ENCODE assay signal across 13 cellular contexts in genomic region chr7:101933685-101934084, GRCh38.
A peak's percentile ranks its signal among the peaks of the same experiment; 100 is the strongest.
DNase-seq lines count a peak whose midpoint lies in the region; ATAC-seq, FAIRE-seq and TF ChIP-seq lines count a peak whose summit lies in the region.
"Had no signal": no experiment of that assay in that cellular context is flagged by ENCODE, and none has a peak within 500 bp of the region (broad histone marks: within the 10 kb centered on the region; RNA-seq: fewer than 3 reads in every experiment).

No MANE protein-coding gene starts in this region.

- H3K27ac Mint-ChIP-seq in GM23338: peak overlapping the region; percentile 95
- H3K27ac Mint-ChIP-seq: activated naive CD8-positive, alpha-beta T cell treated with anti-CD3 and anti-CD28 coated beads for 36 hours had no signal

- no peak overlapping the region for H2AK5ac ChIP-seq in mesenchymal stem cell (ENCODE audit: low read length, severe bottlenecking)

- peaks cover 14% of the 10 kb centered on the region for H3K27me3 Mint-ChIP-seq in GM23338 (ENCODE audit: insufficient read depth, low read depth, poor library complexity)
- H3K27me3 Mint-ChIP-seq: activated naive CD8-positive, alpha-beta T cell treated with anti-CD3 and anti-CD28 coated beads for 36 hours had no signal

- FAIRE-seq in pancreas (lab: Jason Lieb, UNC): no peak
- FAIRE-seq: K562 had no signal

- TF ChIP-seq CTCF in GM13977 (IDR thresholded peaks at IDR 0.05; ENCODE audit: extremely low read depth, insufficient read depth, missing control alignments) (no peak), GM23338 (conservative IDR thresholded peaks at IDR 0.05; ENCODE audit: low read depth in 2 of 2) (no peak), OCI-LY7 (conservative IDR thresholded peaks at IDR 0.05; ENCODE audit: low read length) (no peak), psoas muscle (IDR thresholded peaks at IDR 0.05) (no peak), pancreas (IDR thresholded peaks at IDR 0.05) (no peak)

- peaks cover 42% of the 10 kb centered on the region for H3K79me1 ChIP-seq in mesenchymal stem cell (replicated peaks; ENCODE audit: low read length, poor library complexity, severe bottlenecking)

- no peak overlapping the region for H3K14ac ChIP-seq in mesenchymal stem cell (ENCODE audit: low read length in 2 of 2)

- intact Hi-C loops in OCI-LY7 (cut with micrococcal nuclease; ENCODE audit: unreplicated experiment) (loop anchor here (2.0 to 5.0 kb wide), 2 partner anchors 46 to 57 kb away; no protein-coding TSS in a partner anchor), psoas muscle (cut with DNase I) (loop anchor here in 1 of 2 donors (5.0 kb wide), 1 partner anchor 46 kb away; no protein-coding TSS in a partner anchor), pancreas (cut with DNase I) (no loop called here)

- H3K4me3 ChIP-seq in GM23338 (no peak overlapping the region), OCI-LY7 (ENCODE audit: low read depth, low read length, poor library complexity, severe bottlenecking) (peak overlapping the region; percentile 58), psoas muscle (no peak overlapping the region), mesenchymal stem cell (ENCODE audit: insufficient read depth in 1 of 2, low read depth in 1 of 2, low read length in 2 of 2) (no peak overlapping the region), pancreas (no peak overlapping the region)
- H3K4me3 ChIP-seq: K562 had no signal

- no peak overlapping the region for H3K4ac ChIP-seq in mesenchymal stem cell (ENCODE audit: low read depth in 1 of 2, low read length in 2 of 2)

- H3K4me1 ChIP-seq in GM23338 (ENCODE audit: insufficient read depth) (peaks cover 63% of the 10 kb centered on the region), OCI-LY7 (ENCODE audit: insufficient read depth, low read length, poor library complexity, severe bottlenecking) (peaks cover 85% of the 10 kb centered on the region), psoas muscle (peaks cover 41% of the 10 kb centered on the region), mesenchymal stem cell (ENCODE audit: control insufficient read depth, insufficient read depth, low read depth, low read length) (peaks cover 22% of the 10 kb centered on the region), pancreas (peaks cover 0 to 11% (median 0%) of the 10 kb centered on the region in 3 donors)

- H3K27me3 ChIP-seq in GM23338 (ENCODE audit: insufficient read depth): no peaks in the 10 kb centered on the region
- no peaks in the 10 kb centered on the region for H3K27me3 ChIP-seq in psoas muscle (ENCODE audit: insufficient read depth in 3 of 3, low read length in 2 of 3)
- H3K27me3 ChIP-seq in mesenchymal stem cell (ENCODE audit: control insufficient read depth in 1 of 2, insufficient read depth in 1 of 2, low read length in 2 of 2): no peaks in the 10 kb centered on the region
- H3K27me3 ChIP-seq in pancreas: no peaks in the 10 kb centered on the region

- H3K23ac ChIP-seq in mesenchymal stem cell (ENCODE audit: low read length in 2 of 2): no peak overlapping the region

- H3K27ac ChIP-seq in GM23338 (ENCODE audit: low read depth) (peak overlapping the region; percentile 97), OCI-LY7 (ENCODE audit: low read depth, low read length, poor library complexity, severe bottlenecking) (peak overlapping the region; percentile 82), psoas muscle (peak overlapping the region; percentile 90), mesenchymal stem cell (ENCODE audit: low read length, poor library complexity, severe bottlenecking) (no peak overlapping the region), pancreas (no peak overlapping the region)

- H2BK15ac ChIP-seq in mesenchymal stem cell (ENCODE audit: low read depth, poor library complexity, severe bottlenecking): no peak overlapping the region

- peaks cover 8% of the 10 kb centered on the region for H3K9me3 Mint-ChIP-seq in GM23338

- no peak overlapping the region for H4K8ac ChIP-seq in mesenchymal stem cell (ENCODE audit: low read length)

- no peak overlapping the region for H2BK12ac ChIP-seq in mesenchymal stem cell (ENCODE audit: low read length in 2 of 2)

- peaks cover 30% of the 10 kb centered on the region for H3K36me3 Mint-ChIP-seq in GM23338 (ENCODE audit: low read depth)

- no peak overlapping the region for H3K9ac ChIP-seq in mesenchymal stem cell (ENCODE audit: low read length)

- peak; percentile 70 for DNase-seq in GM13977 (ENCODE audit: low spot score)
- no peak for DNase-seq in GM23338 (ENCODE audit: low spot score)
- DNase-seq in OCI-LY7 (ENCODE audit: low spot score): peak; percentile 60
- no peak for DNase-seq in psoas muscle
- DNase-seq in NCI-H1436 (lab: John Stamatoyannopoulos, UW): no peak
- DNase-seq in mesenchymal stem cell: no peak
- no peak for DNase-seq in NCI-H82 (lab: John Stamatoyannopoulos, UW)
- DNase-seq in pancreas: no peak
- DNase-seq: activated naive CD8-positive, alpha-beta T cell treated with anti-CD3 and anti-CD28 coated beads for 36 hours; Calu3; NCI-H226; SIG-M5 had no signal

- no peaks in the 10 kb centered on the region for H3K9me3 ChIP-seq in OCI-LY7 (ENCODE audit: low read length)
- peaks cover 5% of the 10 kb centered on the region for H3K9me3 ChIP-seq in psoas muscle
- peaks cover 4% of the 10 kb centered on the region for H3K9me3 ChIP-seq in mesenchymal stem cell (ENCODE audit: control insufficient read depth, low read length)
- H3K9me3 ChIP-seq in pancreas: no peaks in the 10 kb centered on the region

- H3K9me2 ChIP-seq in GM23338 (ENCODE audit: insufficient read depth): no peaks in the 10 kb centered on the region
- H3K9me2 ChIP-seq in OCI-LY7 (ENCODE audit: insufficient read depth, low read length): no peaks in the 10 kb centered on the region

- 85 to 93% (median 93%) methylated on average over 5 of the region's 5 CpGs for WGBS in psoas muscle, 3 donors
- 88% methylated on average over 1 of the region's 5 CpGs for WGBS in mesenchymal stem cell
- 90 to 92% methylated on average over 5 of the region's 5 CpGs for WGBS in pancreas, 2 donors

- no peak overlapping the region for H2BK5ac ChIP-seq in mesenchymal stem cell (ENCODE audit: low read depth, low read length, poor library complexity, severe bottlenecking)

- no TSS peak for BruUV-seq in OCI-LY7 (replicated peaks; lab: Mats Ljungman, UMichigan)

- in situ Hi-C loops in GM13977 (cut with MboI; ENCODE audit: low pct_unique_long_range_greater_than_20kb, low sequenced_read_pairs, unreplicated experiment): no loop called here

- H3K79me2 ChIP-seq in GM23338 (replicated peaks; ENCODE audit: insufficient read depth): peaks cover 72% of the 10 kb centered on the region
- peaks cover 97% of the 10 kb centered on the region for H3K79me2 ChIP-seq in OCI-LY7 (ENCODE audit: insufficient read depth, low read depth, low read length)

- H3K4me2 ChIP-seq in GM23338: peak overlapping the region; percentile 17; the same call in 1 of the 2 replicates
- H3K4me2 ChIP-seq in OCI-LY7 (ENCODE audit: low read length): peak overlapping the region; percentile 80
- no peak overlapping the region for H3K4me2 ChIP-seq in mesenchymal stem cell (ENCODE audit: low read length, poor library complexity, severe bottlenecking)

- no peak for ATAC-seq in GM23338
- no peak for ATAC-seq in psoas muscle
- no peak for ATAC-seq in pancreas
- ATAC-seq: K562 had no signal

- H3K18ac ChIP-seq in mesenchymal stem cell (ENCODE audit: low read depth in 1 of 2, low read length in 2 of 2): no peak overlapping the region

- H3K4me3 Mint-ChIP-seq in GM23338: no peak overlapping the region
- H3K4me3 Mint-ChIP-seq: activated naive CD8-positive, alpha-beta T cell treated with anti-CD3 and anti-CD28 coated beads for 36 hours had no signal

- H3K4me1 Mint-ChIP-seq in GM23338: peaks cover 68% of the 10 kb centered on the region

- H4K20me1 ChIP-seq in GM23338 (replicated peaks; ENCODE audit: insufficient read depth): no peaks in the 10 kb centered on the region
- peaks cover 26% of the 10 kb centered on the region; the same call in 1 of the 2 replicates for H4K20me1 ChIP-seq in OCI-LY7 (ENCODE audit: insufficient read depth, low read length)

- H2AFZ ChIP-seq in GM23338 (no peak overlapping the region), OCI-LY7 (ENCODE audit: low read length) (no peak overlapping the region), mesenchymal stem cell (ENCODE audit: low read depth, low read length) (no peak overlapping the region)

- CTCF ChIA-PET in OCI-LY7 (lab: Charles Lee; ENCODE audit: unreplicated experiment): no interaction called here

- H4K91ac ChIP-seq in mesenchymal stem cell (ENCODE audit: low read length): no peak overlapping the region

- H3F3A ChIP-seq in GM23338 (replicated peaks; ENCODE audit: low read depth): peaks cover 9% of the 10 kb centered on the region

- H2BK120ac ChIP-seq in mesenchymal stem cell (ENCODE audit: low read depth, low read length): no peak overlapping the region

- POLR2A ChIA-PET in OCI-LY7 (lab: Charles Lee): interaction anchor here (0.6 to 2.3 kb wide), 5 partner anchors 11 to 336 kb away, joined by 3 to 7 read pairs (median 3); no protein-coding TSS in a partner anchor

- no peaks in the 10 kb centered on the region for H3K36me3 ChIP-seq in GM23338 (ENCODE audit: insufficient read depth)
- H3K36me3 ChIP-seq in OCI-LY7 (ENCODE audit: insufficient read depth, low read length): peaks cover 61% of the 10 kb centered on the region
- no peaks in the 10 kb centered on the region for H3K36me3 ChIP-seq in psoas muscle (ENCODE audit: insufficient read depth in 1 of 2, low read depth in 1 of 2)
- peaks cover 0 to 6% of the 10 kb centered on the region in 2 experiments for H3K36me3 ChIP-seq in mesenchymal stem cell (ENCODE audit: control insufficient read depth in 1 of 2, insufficient read depth in 2 of 2, low read depth in 1 of 2, low read length in 2 of 2)
- no peaks in the 10 kb centered on the region for H3K36me3 ChIP-seq in pancreas

TF ChIP-seq in GM23338, 12 proteins besides CTCF, POLR2A, EP300 and RAD21 (continues in another document):
- TF ChIP-seq ETS1 (IDR thresholded peaks at IDR 0.05) (no peak), EZH2phosphoT487 (IDR thresholded peaks at IDR 0.05; ENCODE audit: unreplicated experiment) (no peak), ZNF114 (CRISPR knock-in tag; IDR thresholded peaks at IDR 0.05) (no peak), EZH2 (IDR thresholded peaks at IDR 0.05; ENCODE audit: low read depth, unreplicated experiment) (no peak), CREB1 (CRISPR knock-in tag; IDR thresholded peaks at IDR 0.05; ENCODE audit: low read depth) (no peak)

Comparison
In these comparisons a context has a peak if more than half of its experiments do, and no peak if none do; other contexts are left out.
1. DNase-seq: peak in GM13977 (single experiment) and OCI-LY7 (single experiment); none in GM23338 (single experiment), psoas muscle (0 of 2), NCI-H1436 (single experiment), mesenchymal stem cell (single experiment), NCI-H82 (single experiment) and pancreas (0 of 6).
2. H3K27ac ChIP-seq: peak in GM23338 (single experiment), OCI-LY7 (single experiment) and psoas muscle (single experiment); none in mesenchymal stem cell (single experiment) and pancreas (0 of 4).